Comparison of ENCODE assay signal across 1 cellular context in genomic region chr9:76955406-76955805, GRCh38. TPM values are rescaled to one million over a fixed set of nuclear protein-coding genes. Genes with fewer than 3 reads are reported as not detected.
"Had no signal": no experiment of that assay in that cellular context is flagged by ENCODE, and none has a peak within 500 bp of the region (broad histone marks: within the 10 kb centered on the region; RNA-seq: fewer than 3 reads in every experiment).

No MANE protein-coding gene starts in this region.

RNA-seq across cellular contexts. Expression of gene PRUNE2, which starts 49.5 kb away (rescaled TPM):
- total RNA-seq: HT-29 had no signal
